ENCODE assay signal across 3 cellular contexts in the genomic region with DNA sequence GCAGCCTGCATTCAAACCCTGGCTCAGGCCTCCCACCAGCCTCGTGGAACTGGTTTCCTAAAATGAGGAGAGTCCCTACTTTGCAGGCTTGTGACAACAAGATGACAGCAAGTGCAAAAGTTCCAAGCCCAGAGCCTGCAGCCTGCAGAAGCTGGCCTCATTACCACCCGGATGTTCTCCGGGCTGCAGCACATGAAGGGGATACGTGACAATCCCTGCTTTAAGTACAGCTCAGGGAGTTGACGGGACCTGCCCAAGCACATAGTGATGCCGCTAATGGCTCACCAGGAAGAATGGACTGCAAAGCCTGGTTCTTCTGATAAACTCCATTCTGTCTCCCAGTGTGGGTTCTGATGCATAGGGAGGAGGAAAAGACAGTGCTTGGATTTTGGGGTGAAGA.
TF ChIP-seq lines count a peak whose summit lies in the region.

No MANE protein-coding gene starts in this region.

TF ChIP-seq in liver, 16 proteins besides CTCF, POLR2A, EP300 and RAD21:
- no peak for TF ChIP-seq FOXA1 (IDR thresholded peaks at IDR 0.05)
- TF ChIP-seq, protein P1, sequence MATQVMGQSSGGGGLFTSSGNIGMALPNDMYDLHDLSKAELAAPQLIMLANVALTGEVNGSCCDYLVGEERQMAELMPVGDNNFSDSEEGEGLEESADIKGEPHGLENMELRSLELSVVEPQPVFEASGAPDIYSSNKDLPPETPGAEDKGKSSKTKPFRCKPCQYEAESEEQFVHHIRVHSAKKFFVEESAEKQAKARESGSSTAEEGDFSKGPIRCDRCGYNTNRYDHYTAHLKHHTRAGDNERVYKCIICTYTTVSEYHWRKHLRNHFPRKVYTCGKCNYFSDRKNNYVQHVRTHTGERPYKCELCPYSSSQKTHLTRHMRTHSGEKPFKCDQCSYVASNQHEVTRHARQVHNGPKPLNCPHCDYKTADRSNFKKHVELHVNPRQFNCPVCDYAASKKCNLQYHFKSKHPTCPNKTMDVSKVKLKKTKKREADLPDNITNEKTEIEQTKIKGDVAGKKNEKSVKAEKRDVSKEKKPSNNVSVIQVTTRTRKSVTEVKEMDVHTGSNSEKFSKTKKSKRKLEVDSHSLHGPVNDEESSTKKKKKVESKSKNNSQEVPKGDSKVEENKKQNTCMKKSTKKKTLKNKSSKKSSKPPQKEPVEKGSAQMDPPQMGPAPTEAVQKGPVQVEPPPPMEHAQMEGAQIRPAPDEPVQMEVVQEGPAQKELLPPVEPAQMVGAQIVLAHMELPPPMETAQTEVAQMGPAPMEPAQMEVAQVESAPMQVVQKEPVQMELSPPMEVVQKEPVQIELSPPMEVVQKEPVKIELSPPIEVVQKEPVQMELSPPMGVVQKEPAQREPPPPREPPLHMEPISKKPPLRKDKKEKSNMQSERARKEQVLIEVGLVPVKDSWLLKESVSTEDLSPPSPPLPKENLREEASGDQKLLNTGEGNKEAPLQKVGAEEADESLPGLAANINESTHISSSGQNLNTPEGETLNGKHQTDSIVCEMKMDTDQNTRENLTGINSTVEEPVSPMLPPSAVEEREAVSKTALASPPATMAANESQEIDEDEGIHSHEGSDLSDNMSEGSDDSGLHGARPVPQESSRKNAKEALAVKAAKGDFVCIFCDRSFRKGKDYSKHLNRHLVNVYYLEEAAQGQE (IDR thresholded peaks at IDR 0.05): no peak
- TF ChIP-seq HNF4A (conservative IDR thresholded peaks at IDR 0.05): no peak
- peak in 1 of 2 donors; percentile 34 for TF ChIP-seq RXRA (IDR thresholded peaks at IDR 0.05)
- no peak for TF ChIP-seq SP1 (IDR thresholded peaks at IDR 0.05)

TF ChIP-seq in HepG2, 621 proteins besides CTCF, POLR2A, EP300 and RAD21:
- no peak for TF ChIP-seq ADNP (CRISPR knock-in tag; IDR thresholded peaks at IDR 0.05)
- no peak for TF ChIP-seq ARNTL (CRISPR knock-in tag; IDR thresholded peaks at IDR 0.05)
- TF ChIP-seq SP2 (CRISPR knock-in tag; IDR thresholded peaks at IDR 0.05): no peak
- TF ChIP-seq, protein P2, sequence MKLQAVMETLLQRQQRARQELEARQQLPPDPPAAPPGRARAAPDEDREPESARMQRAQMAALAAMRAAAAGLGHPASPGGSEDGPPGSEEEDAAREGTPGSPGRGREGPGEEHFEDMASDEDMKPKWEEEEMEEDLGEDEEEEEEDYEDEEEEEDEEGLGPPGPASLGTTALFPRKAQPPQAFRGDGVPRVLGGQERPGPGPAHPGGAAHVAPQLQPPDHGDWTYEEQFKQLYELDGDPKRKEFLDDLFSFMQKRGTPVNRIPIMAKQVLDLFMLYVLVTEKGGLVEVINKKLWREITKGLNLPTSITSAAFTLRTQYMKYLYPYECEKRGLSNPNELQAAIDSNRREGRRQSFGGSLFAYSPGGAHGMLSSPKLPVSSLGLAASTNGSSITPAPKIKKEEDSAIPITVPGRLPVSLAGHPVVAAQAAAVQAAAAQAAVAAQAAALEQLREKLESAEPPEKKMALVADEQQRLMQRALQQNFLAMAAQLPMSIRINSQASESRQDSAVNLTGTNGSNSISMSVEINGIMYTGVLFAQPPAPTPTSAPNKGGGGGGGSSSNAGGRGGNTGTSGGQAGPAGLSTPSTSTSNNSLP (IDR thresholded peaks at IDR 0.05; ENCODE audit: low read depth, low read length): no peak
- TF ChIP-seq, protein P3, sequence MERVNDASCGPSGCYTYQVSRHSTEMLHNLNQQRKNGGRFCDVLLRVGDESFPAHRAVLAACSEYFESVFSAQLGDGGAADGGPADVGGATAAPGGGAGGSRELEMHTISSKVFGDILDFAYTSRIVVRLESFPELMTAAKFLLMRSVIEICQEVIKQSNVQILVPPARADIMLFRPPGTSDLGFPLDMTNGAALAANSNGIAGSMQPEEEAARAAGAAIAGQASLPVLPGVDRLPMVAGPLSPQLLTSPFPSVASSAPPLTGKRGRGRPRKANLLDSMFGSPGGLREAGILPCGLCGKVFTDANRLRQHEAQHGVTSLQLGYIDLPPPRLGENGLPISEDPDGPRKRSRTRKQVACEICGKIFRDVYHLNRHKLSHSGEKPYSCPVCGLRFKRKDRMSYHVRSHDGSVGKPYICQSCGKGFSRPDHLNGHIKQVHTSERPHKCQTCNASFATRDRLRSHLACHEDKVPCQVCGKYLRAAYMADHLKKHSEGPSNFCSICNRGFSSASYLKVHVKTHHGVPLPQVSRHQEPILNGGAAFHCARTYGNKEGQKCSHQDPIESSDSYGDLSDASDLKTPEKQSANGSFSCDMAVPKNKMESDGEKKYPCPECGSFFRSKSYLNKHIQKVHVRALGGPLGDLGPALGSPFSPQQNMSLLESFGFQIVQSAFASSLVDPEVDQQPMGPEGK (CRISPR knock-in tag; IDR thresholded peaks at IDR 0.05): no peak
- no peak for TF ChIP-seq HDAC2 (CRISPR knock-in tag; IDR thresholded peaks at IDR 0.05)
- TF ChIP-seq MBNL3 (CRISPR knock-in tag; conservative IDR thresholded peaks at IDR 0.05): no peak
TF ChIP-seq in HepG2: peak in this region for 0.

TF ChIP-seq in GM23338, 12 proteins besides CTCF, POLR2A, EP300 and RAD21:
- TF ChIP-seq, protein P1 (IDR thresholded peaks at IDR 0.05; ENCODE audit: unreplicated experiment): no peak
- TF ChIP-seq, protein P4, sequence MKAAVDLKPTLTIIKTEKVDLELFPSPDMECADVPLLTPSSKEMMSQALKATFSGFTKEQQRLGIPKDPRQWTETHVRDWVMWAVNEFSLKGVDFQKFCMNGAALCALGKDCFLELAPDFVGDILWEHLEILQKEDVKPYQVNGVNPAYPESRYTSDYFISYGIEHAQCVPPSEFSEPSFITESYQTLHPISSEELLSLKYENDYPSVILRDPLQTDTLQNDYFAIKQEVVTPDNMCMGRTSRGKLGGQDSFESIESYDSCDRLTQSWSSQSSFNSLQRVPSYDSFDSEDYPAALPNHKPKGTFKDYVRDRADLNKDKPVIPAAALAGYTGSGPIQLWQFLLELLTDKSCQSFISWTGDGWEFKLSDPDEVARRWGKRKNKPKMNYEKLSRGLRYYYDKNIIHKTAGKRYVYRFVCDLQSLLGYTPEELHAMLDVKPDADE (IDR thresholded peaks at IDR 0.05): no peak
- TF ChIP-seq CREB1 (CRISPR knock-in tag; IDR thresholded peaks at IDR 0.05; ENCODE audit: low read depth): no peak
- no peak for TF ChIP-seq POLR2AphosphoS5 (IDR thresholded peaks at IDR 0.05; ENCODE audit: low read depth)
- no peak for TF ChIP-seq EZH2phosphoT487 (IDR thresholded peaks at IDR 0.05; ENCODE audit: unreplicated experiment)
- no peak for TF ChIP-seq EZH2 (IDR thresholded peaks at IDR 0.05; ENCODE audit: low read depth, unreplicated experiment)
- no peak for TF ChIP-seq ZNF114 (CRISPR knock-in tag; IDR thresholded peaks at IDR 0.05)
- TF ChIP-seq NANOG (IDR thresholded peaks at IDR 0.05; ENCODE audit: borderline replicate concordance): no peak
- no peak for TF ChIP-seq ZNF331 (CRISPR knock-in tag; IDR thresholded peaks at IDR 0.05; ENCODE audit: low read depth)
- TF ChIP-seq, protein P5, sequence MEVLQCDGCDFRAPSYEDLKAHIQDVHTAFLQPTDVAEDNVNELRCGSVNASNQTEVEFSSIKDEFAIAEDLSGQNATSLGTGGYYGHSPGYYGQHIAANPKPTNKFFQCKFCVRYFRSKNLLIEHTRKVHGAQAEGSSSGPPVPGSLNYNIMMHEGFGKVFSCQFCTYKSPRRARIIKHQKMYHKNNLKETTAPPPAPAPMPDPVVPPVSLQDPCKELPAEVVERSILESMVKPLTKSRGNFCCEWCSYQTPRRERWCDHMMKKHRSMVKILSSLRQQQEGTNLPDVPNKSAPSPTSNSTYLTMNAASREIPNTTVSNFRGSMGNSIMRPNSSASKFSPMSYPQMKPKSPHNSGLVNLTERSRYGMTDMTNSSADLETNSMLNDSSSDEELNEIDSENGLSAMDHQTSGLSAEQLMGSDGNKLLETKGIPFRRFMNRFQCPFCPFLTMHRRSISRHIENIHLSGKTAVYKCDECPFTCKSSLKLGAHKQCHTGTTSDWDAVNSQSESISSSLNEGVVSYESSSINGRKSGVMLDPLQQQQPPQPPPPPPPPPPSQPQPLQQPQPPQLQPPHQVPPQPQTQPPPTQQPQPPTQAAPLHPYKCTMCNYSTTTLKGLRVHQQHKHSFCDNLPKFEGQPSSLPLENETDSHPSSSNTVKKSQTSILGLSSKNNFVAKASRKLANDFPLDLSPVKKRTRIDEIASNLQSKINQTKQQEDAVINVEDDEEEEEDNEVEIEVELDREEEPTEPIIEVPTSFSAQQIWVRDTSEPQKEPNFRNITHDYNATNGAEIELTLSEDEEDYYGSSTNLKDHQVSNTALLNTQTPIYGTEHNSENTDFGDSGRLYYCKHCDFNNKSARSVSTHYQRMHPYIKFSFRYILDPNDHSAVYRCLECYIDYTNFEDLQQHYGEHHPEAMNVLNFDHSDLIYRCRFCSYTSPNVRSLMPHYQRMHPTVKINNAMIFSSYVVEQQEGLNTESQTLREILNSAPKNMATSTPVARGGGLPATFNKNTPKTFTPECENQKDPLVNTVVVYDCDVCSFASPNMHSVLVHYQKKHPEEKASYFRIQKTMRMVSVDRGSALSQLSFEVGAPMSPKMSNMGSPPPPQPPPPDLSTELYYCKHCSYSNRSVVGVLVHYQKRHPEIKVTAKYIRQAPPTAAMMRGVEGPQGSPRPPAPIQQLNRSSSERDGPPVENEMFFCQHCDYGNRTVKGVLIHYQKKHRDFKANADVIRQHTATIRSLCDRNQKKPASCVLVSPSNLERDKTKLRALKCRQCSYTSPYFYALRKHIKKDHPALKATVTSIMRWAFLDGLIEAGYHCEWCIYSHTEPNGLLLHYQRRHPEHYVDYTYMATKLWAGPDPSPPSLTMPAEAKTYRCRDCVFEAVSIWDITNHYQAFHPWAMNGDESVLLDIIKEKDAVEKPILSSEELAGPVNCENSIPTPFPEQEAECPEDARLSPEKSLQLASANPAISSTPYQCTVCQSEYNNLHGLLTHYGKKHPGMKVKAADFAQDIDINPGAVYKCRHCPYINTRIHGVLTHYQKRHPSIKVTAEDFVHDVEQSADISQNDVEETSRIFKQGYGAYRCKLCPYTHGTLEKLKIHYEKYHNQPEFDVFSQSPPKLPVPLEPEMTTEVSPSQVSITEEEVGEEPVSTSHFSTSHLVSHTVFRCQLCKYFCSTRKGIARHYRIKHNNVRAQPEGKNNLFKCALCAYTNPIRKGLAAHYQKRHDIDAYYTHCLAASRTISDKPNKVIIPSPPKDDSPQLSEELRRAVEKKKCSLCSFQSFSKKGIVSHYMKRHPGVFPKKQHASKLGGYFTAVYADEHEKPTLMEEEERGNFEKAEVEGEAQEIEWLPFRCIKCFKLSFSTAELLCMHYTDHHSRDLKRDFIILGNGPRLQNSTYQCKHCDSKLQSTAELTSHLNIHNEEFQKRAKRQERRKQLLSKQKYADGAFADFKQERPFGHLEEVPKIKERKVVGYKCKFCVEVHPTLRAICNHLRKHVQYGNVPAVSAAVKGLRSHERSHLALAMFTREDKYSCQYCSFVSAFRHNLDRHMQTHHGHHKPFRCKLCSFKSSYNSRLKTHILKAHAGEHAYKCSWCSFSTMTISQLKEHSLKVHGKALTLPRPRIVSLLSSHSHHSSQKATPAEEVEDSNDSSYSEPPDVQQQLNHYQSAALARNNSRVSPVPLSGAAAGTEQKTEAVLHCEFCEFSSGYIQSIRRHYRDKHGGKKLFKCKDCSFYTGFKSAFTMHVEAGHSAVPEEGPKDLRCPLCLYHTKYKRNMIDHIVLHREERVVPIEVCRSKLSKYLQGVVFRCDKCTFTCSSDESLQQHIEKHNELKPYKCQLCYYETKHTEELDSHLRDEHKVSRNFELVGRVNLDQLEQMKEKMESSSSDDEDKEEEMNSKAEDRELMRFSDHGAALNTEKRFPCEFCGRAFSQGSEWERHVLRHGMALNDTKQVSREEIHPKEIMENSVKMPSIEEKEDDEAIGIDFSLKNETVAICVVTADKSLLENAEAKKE (CRISPR knock-in tag; IDR thresholded peaks at IDR 0.05): no peak
- TF ChIP-seq JUNB (IDR thresholded peaks at IDR 0.05; ENCODE audit: unreplicated experiment): no peak
- TF ChIP-seq STAT1 (IDR thresholded peaks at IDR 0.05; ENCODE audit: unreplicated experiment): no peak
